ENCODE assay signal across 9 cellular contexts in genomic region chr10:101818958-101819633, GRCh38. TPM values are rescaled to one million over a fixed set of nuclear protein-coding genes. Genes with fewer than 3 reads are reported as not detected.
DNase-seq lines count a peak whose midpoint lies in the region; ATAC-seq and TF ChIP-seq lines count a peak whose summit lies in the region.
"Had no signal": no experiment of that assay in that cellular context is flagged by ENCODE, and none has a peak within 500 bp of the region (broad histone marks: within the 10 kb centered on the region; RNA-seq: fewer than 3 reads in every experiment).

No MANE protein-coding gene starts in this region.

- intact Hi-C loops in CD4-positive, alpha-beta T cell (cut with DNase I, micrococcal nuclease) = loop anchor here (1.0 to 10.0 kb wide), 8 partner anchors 11 to 926 kb away; partner anchors contain the start of genes NPM3 (in 2 of the 2), ARMH3 (in 1 of the 2), FBXW4 (in 1 of the 2) and NOLC1 (in 1 of the 2)
- intact Hi-C loops in activated B cell treated with CpG ODN at 0.5 μM for 24 hours (cut with micrococcal nuclease) (loop anchor here (1.0 kb wide), 7 partner anchors 11 to 333 kb away; partner anchors contain the start of genes ARMH3, HPS6, LDB1 and NOLC1), Right ventricle myocardium superior (cut with DNase I) (no loop called here)

- peak overlapping the region; percentile 96 for H3K27ac Mint-ChIP-seq in CD4-positive, alpha-beta T cell
- peak overlapping the region; percentile 99 for H3K27ac Mint-ChIP-seq in activated B cell treated with CpG ODN at 0.5 μM for 24 hours

- peaks cover 40% of the 10 kb centered on the region for H3K36me3 Mint-ChIP-seq in CD4-positive, alpha-beta T cell (ENCODE audit: low read depth)
- H3K36me3 Mint-ChIP-seq in activated B cell treated with CpG ODN at 0.5 μM for 24 hours (ENCODE audit: low read depth) = peaks cover 26% of the 10 kb centered on the region

- TF ChIP-seq CTCF in CD4-positive, alpha-beta T cell (IDR thresholded peaks at IDR 0.05) = no peak
- no peak for TF ChIP-seq CTCF in activated B cell treated with CpG ODN at 0.5 μM for 24 hours (IDR thresholded peaks at IDR 0.05)

- peak in 1 of 10 experiments; percentile 13 for DNase-seq in CD4-positive, alpha-beta T cell
- DNase-seq in activated B cell treated with CpG ODN at 0.5 μM for 24 hours (no peak), Right ventricle myocardium superior (no peak), renal cortical epithelial cell (ENCODE audit: low read depth) (peak; percentile 42), NCI-H2171 (lab: John Stamatoyannopoulos, UW) (no peak), ecto neural progenitor cell (ENCODE audit: low spot score) (no peak)

- CTCF ChIA-PET in CD4-positive, alpha-beta T cell (lab: Charles Lee) = interaction anchor here (0.9 to 1.8 kb wide), 7 partner anchors 9 to 191 kb away, joined by 3 to 21 read pairs (median 6); no protein-coding TSS in a partner anchor
- CTCF ChIA-PET in activated B cell treated with CpG ODN at 0.5 μM for 24 hours (lab: Charles Lee) = interaction anchor here (1.9 to 4.8 kb wide), 3 partner anchors 16 to 38 kb away, joined by 6 to 26 read pairs (median 13); no protein-coding TSS in a partner anchor

- peak overlapping the region; percentile 68 for H3K27ac ChIP-seq in CD4-positive, alpha-beta T cell (ENCODE audit: low read depth, low read length)

- H3K9me3 ChIP-seq in CD4-positive, alpha-beta T cell (ENCODE audit: control insufficient read depth, low read length) = no peaks in the 10 kb centered on the region

- peaks cover 40% of the 10 kb centered on the region for H3K4me1 Mint-ChIP-seq in CD4-positive, alpha-beta T cell (ENCODE audit: low read depth)
- peaks cover 34% of the 10 kb centered on the region for H3K4me1 Mint-ChIP-seq in activated B cell treated with CpG ODN at 0.5 μM for 24 hours

- no peaks in the 10 kb centered on the region for H3K9me3 Mint-ChIP-seq in CD4-positive, alpha-beta T cell
- no peaks in the 10 kb centered on the region for H3K9me3 Mint-ChIP-seq in activated B cell treated with CpG ODN at 0.5 μM for 24 hours

- H3K27me3 Mint-ChIP-seq in CD4-positive, alpha-beta T cell = no peaks in the 10 kb centered on the region
- no peaks in the 10 kb centered on the region for H3K27me3 Mint-ChIP-seq in activated B cell treated with CpG ODN at 0.5 μM for 24 hours

- ATAC-seq in CD4-positive, alpha-beta T cell (ENCODE audit: poor library complexity) = peak; percentile 54
- ATAC-seq in GM19025 (IDR thresholded peaks at IDR 0.05; ENCODE audit: low read depth, unreplicated experiment) (peak; percentile 15), HG03175 (IDR thresholded peaks at IDR 0.05; ENCODE audit: unreplicated experiment) (peak; percentile 11), activated B cell treated with CpG ODN at 0.5 μM for 24 hours (ENCODE audit: low read depth) (no peak), Right ventricle myocardium superior (ENCODE audit: poor library complexity) (peak; percentile 3)

- H3K27me3 ChIP-seq in CD4-positive, alpha-beta T cell (ENCODE audit: control insufficient read depth, insufficient read depth, low read length) = no peaks in the 10 kb centered on the region

- peak overlapping the region; percentile 99 for H3K4me3 Mint-ChIP-seq in CD4-positive, alpha-beta T cell
- peak overlapping the region; percentile 98 for H3K4me3 Mint-ChIP-seq in activated B cell treated with CpG ODN at 0.5 μM for 24 hours

- POLR2A ChIA-PET in CD4-positive, alpha-beta T cell (lab: Charles Lee) = interaction anchor here (0.6 to 11.5 kb wide), 20 partner anchors 10 to 895 kb away, joined by 3 to 223 read pairs (median 6); partner anchors contain the start of genes ACTR1A, ARL3, DPCD and LDB1
- POLR2A ChIA-PET in activated B cell treated with CpG ODN at 0.5 μM for 24 hours (lab: Charles Lee) = interaction anchor here (0.6 to 4.5 kb wide), 24 partner anchors 10 to 1577 kb away, joined by 3 to 96 read pairs (median 6); partner anchors contain the start of genes ARMH3, HIF1AN, KCNIP2 and NFKB2

RNA-seq across cellular contexts. Expression of gene OGA, which starts 0.9 kb away (rescaled TPM):
- total RNA-seq in CD4-positive, alpha-beta T cell = 100 to 1,000 TPM; 395 to 416 TPM
- total RNA-seq in activated B cell treated with CpG ODN at 0.5 μM for 24 hours = 209 and 271 TPM in 2 replicates
- total RNA-seq in Right ventricle myocardium superior = 84.4 TPM
- total RNA-seq in renal cortical epithelial cell = 67.0 and 116 TPM in 2 replicates

RNA-seq across cellular contexts. Expression of gene KCNIP2, which starts 24.5 kb away (rescaled TPM):
- total RNA-seq in CD4-positive, alpha-beta T cell = 1 to 10 TPM in 1 of 2 experiments, under 1 TPM in 1; 0.77 to 1.6 TPM
- 7.0 and 7.1 TPM in 2 replicates for total RNA-seq in activated B cell treated with CpG ODN at 0.5 μM for 24 hours
- 516 TPM for total RNA-seq in Right ventricle myocardium superior
- total RNA-seq in renal cortical epithelial cell = 0.35 TPM in 1 of 2 replicates, not detected in the other

RNA-seq across cellular contexts. Expression of gene NPM3, which starts 35.9 kb away (rescaled TPM):
- 10 to 100 TPM; 15.5 to 15.8 TPM for total RNA-seq in CD4-positive, alpha-beta T cell
- total RNA-seq in activated B cell treated with CpG ODN at 0.5 μM for 24 hours = 48.1 and 60.7 TPM in 2 replicates
- 5.8 TPM for total RNA-seq in Right ventricle myocardium superior
- total RNA-seq in renal cortical epithelial cell = 55.2 and 236 TPM in 2 replicates

RNA-seq across cellular contexts. Expression of gene FGF8, which starts 43.2 kb away (rescaled TPM):
- total RNA-seq in CD4-positive, alpha-beta T cell = not detected
- total RNA-seq in activated B cell treated with CpG ODN at 0.5 μM for 24 hours (not detected in 2 replicates), Right ventricle myocardium superior (not detected), renal cortical epithelial cell (not detected in 2 replicates)
- total RNA-seq: T-helper 2 cell treated with Interferon-gamma antibody and Interleukin-4, amounts not matched to agents 100 ng/mL and 5 ng/mL, for 36 hours had no signal

Comparison
In these comparisons a context has a peak if more than half of its experiments do, and no peak if none do; other contexts are left out.
1. RNA of gene KCNIP2, which starts 24.5 kb away (total RNA-seq): 516 TPM in Right ventricle myocardium superior (single experiment); 7.0 to 7.1 TPM in activated B cell treated with CpG ODN at 0.5 μM for 24 hours, 0.77 to 1.6 TPM in CD4-positive, alpha-beta T cell and 0.35 TPM in renal cortical epithelial cell; every median in the first group is over 10 times any median in the second.